10 cellular contexts compared by ENCODE assay signal in the genomic region with DNA sequence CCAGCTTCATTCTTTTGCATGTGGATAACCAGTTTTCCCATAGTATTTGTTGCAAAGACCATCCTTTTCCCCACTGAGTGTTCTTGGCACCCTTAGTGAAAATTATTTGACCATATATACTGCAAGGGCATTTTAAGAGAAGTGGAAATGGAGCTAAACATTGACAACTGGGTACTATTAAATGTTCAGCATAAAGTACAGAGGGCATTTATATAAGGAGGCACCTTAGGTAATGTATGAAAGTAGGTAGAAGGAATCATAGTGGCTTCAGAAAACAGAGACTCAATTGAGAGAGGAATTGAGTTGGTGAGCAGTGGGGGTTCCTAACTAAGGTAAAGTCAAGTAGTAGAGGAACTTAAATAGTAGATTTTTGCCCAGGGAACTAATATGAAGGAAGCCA. TPM values are rescaled to one million over a fixed set of nuclear protein-coding genes. Genes with fewer than 3 reads are reported as not detected.
"Had no signal": no experiment of that assay in that cellular context is flagged by ENCODE, and none has a peak within 500 bp of the region (broad histone marks: within the 10 kb centered on the region; RNA-seq: fewer than 3 reads in every experiment).

No MANE protein-coding gene starts in this region.

- H3K4me3 ChIP-seq: GM23248, GM23338, HAP-1 had no signal

- H3K9me3 ChIP-seq: HAP-1 had no signal

- H3K4me1 ChIP-seq: HAP-1 had no signal

- H3K36me3 ChIP-seq: HAP-1 had no signal

- ATAC-seq: GM23338, HCT116 had no signal

- DNase-seq: GM23248, GOT3, H7, H9, HCEC 1CT, HFFc6 had no signal

RNA-seq across cellular contexts. Expression of a gene that starts 34.5 kb away (rescaled TPM):
- total RNA-seq: GM23248, GM23338, H4, H7, HFFc6 had no signal
